Comparison of ENCODE assay signal across 7 cellular contexts in the genomic region with DNA sequence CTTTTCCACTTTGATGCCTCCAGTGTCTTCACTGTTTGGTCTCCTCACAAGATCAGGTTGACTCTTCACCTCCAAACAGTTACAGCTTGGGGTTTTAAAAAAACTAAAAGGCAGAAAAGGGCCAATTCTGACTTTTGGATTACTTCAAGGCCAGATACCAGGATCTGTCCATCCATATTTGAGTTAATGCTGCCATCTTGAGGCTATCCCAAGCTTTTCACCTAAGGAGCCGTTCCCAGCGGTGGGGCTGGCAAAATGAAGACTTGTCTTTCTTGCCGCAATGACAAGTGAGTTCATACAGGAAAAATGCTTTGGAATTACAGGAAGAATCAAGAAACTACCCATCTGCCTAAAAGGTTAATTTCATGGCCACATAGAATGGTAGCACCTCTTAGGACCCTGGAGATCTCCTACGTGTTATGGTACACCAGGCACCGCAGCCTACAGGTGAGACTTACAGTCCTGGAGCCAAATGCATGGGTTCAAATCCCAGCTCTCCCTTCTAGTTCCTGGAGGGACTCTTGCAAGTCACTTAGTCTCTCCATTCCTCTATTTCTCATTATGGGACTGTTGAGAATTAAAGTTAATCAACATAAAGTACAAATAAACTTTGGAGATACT. TPM values are rescaled to one million over a fixed set of nuclear protein-coding genes. Genes with fewer than 3 reads are reported as not detected.
A peak's percentile ranks its signal among the peaks of the same experiment; 100 is the strongest.
DNase-seq lines count a peak whose midpoint lies in the region; ATAC-seq, FAIRE-seq and TF ChIP-seq lines count a peak whose summit lies in the region.

No MANE protein-coding gene starts in this region.

- H3K4me3 ChIP-seq in prostate gland: no peak overlapping the region

- no peak overlapping the region for H3K4me3 Mint-ChIP-seq in activated CD4-positive, alpha-beta T cell treated with anti-CD3 and anti-CD28 coated beads, Interleukin-2, amount 10 ng/mL, durations not matched to agents 7 days and 5 days

- peak; percentile 11 for DNase-seq in DMS153 (lab: John Stamatoyannopoulos, UW)
- DNase-seq in LHCN-M2 (ENCODE audit: low read depth): peak; percentile 59
- peak; percentile 57 for DNase-seq in globus pallidus (ENCODE audit: low spot score)
- DNase-seq in prostate gland (ENCODE audit: low spot score): peak; percentile 30
- DNase-seq in activated CD4-positive, alpha-beta T cell treated with anti-CD3 and anti-CD28 coated beads, Interleukin-2, amount 10 ng/mL, durations not matched to agents 7 days and 5 days: no peak

- H3K4me1 ChIP-seq in prostate gland (replicated peaks): no peaks in the 10 kb centered on the region

- intact Hi-C loops in prostate gland (cut with DNase I): loop anchor here (10.0 kb wide), 1 partner anchor 709 kb away; no protein-coding TSS in a partner anchor

- H3K27me3 Mint-ChIP-seq in activated CD4-positive, alpha-beta T cell treated with anti-CD3 and anti-CD28 coated beads, Interleukin-2, amount 10 ng/mL, durations not matched to agents 7 days and 5 days: no peaks in the 10 kb centered on the region

- H3K27me3 ChIP-seq in prostate gland (replicated peaks; ENCODE audit: insufficient read depth): no peaks in the 10 kb centered on the region

- peak; percentile 55 for ATAC-seq in GM18870 (IDR thresholded peaks at IDR 0.05; ENCODE audit: unreplicated experiment)

- TF ChIP-seq CTCF in prostate gland (IDR thresholded peaks at IDR 0.05): peak in 3 of 4 experiments; percentile 38 to 59 (median 53)

- CTCF ChIA-PET in activated CD4-positive, alpha-beta T cell treated with anti-CD3 and anti-CD28 coated beads, Interleukin-2, amount 10 ng/mL, durations not matched to agents 7 days and 5 days (lab: Charles Lee): interaction anchor here (0.5 to 1.6 kb wide), 3 partner anchors 9 to 719 kb away, joined by 3 read pairs; no protein-coding TSS in a partner anchor

- no peaks in the 10 kb centered on the region for H3K36me3 Mint-ChIP-seq in activated CD4-positive, alpha-beta T cell treated with anti-CD3 and anti-CD28 coated beads, Interleukin-2, amount 10 ng/mL, durations not matched to agents 7 days and 5 days (ENCODE audit: low read depth)

- H3K27ac Mint-ChIP-seq in activated CD4-positive, alpha-beta T cell treated with anti-CD3 and anti-CD28 coated beads, Interleukin-2, amount 10 ng/mL, durations not matched to agents 7 days and 5 days: no peak overlapping the region

- no peaks in the 10 kb centered on the region for H3K9me3 ChIP-seq in prostate gland

- H3K4me1 Mint-ChIP-seq in activated CD4-positive, alpha-beta T cell treated with anti-CD3 and anti-CD28 coated beads, Interleukin-2, amount 10 ng/mL, durations not matched to agents 7 days and 5 days: no peaks in the 10 kb centered on the region

- no peak overlapping the region for H3K27ac ChIP-seq in prostate gland

- 27% methylated on average over 5 of the region's 5 CpGs for WGBS in prostate gland

- POLR2A ChIA-PET in activated CD4-positive, alpha-beta T cell treated with anti-CD3 and anti-CD28 coated beads, Interleukin-2, amount 10 ng/mL, durations not matched to agents 7 days and 5 days (lab: Charles Lee): no interaction called here

- no peaks in the 10 kb centered on the region for H3K9me3 Mint-ChIP-seq in activated CD4-positive, alpha-beta T cell treated with anti-CD3 and anti-CD28 coated beads, Interleukin-2, amount 10 ng/mL, durations not matched to agents 7 days and 5 days

- TF ChIP-seq POLR2A in prostate gland (IDR thresholded peaks at IDR 0.05): no peak

- FAIRE-seq in TTC549 (lab: Jason Lieb, UNC): peak; percentile 7

- no peaks in the 10 kb centered on the region for H3K36me3 ChIP-seq in prostate gland

RNA-seq across cellular contexts. Expression of a gene that starts 6.0 kb away (rescaled TPM):
- not detected in 2 replicates for total RNA-seq in LHCN-M2 (2014; rRNA removed)
- not detected for polyA plus RNA-seq in LHCN-M2 (2012)
- not detected for total RNA-seq in prostate gland
- total RNA-seq in activated CD4-positive, alpha-beta T cell treated with anti-CD3 and anti-CD28 coated beads, Interleukin-2, amount 10 ng/mL, durations not matched to agents 7 days and 5 days: under 1 TPM in 1 of 2 experiments, not detected in 1; 0.37 TPM
